ENCODE assay signal across 28 cellular contexts in genomic region chr2:239094727-239095266, GRCh38.
"Had no signal": no experiment of that assay in that cellular context is flagged by ENCODE, and none has a peak within 500 bp of the region (broad histone marks: within the 10 kb centered on the region; RNA-seq: fewer than 3 reads in every experiment).

No MANE protein-coding gene starts in this region.

- H3K27ac ChIP-seq: brain microvascular endothelial cell, cardiac muscle cell, Peyer's patch, SJSA1 had no signal

- H3K4me3 ChIP-seq: cardiac muscle cell, K562, Peyer's patch, SJSA1 had no signal

- H3K4me3 Mint-ChIP-seq: activated CD4-positive, alpha-beta memory T cell treated with anti-CD3 and anti-CD28 coated beads, Interleukin-2, amount 10 ng/mL, durations not matched to agents 7 days and 5 days; activated naive CD4-positive, alpha-beta T cell treated with anti-CD3 and anti-CD28 coated beads, Interleukin-2, amount 10 ng/mL, durations not matched to agents 7 days and 5 days; activated naive CD8-positive, alpha-beta T cell treated with anti-CD3 and anti-CD28 coated beads for 36 hours; activated T-cell treated with anti-CD3 and anti-CD28 coated beads, Interleukin-2, amount 50 U/mL, for 72 hours had no signal

- H3K27me3 Mint-ChIP-seq: activated CD4-positive, alpha-beta memory T cell treated with anti-CD3 and anti-CD28 coated beads, Interleukin-2, amount 10 ng/mL, durations not matched to agents 7 days and 5 days; activated naive CD4-positive, alpha-beta T cell treated with anti-CD3 and anti-CD28 coated beads, Interleukin-2, amount 10 ng/mL, durations not matched to agents 7 days and 5 days; activated naive CD8-positive, alpha-beta T cell treated with anti-CD3 and anti-CD28 coated beads for 36 hours had no signal

- H3K4me1 ChIP-seq: Peyer's patch, SJSA1 had no signal

- DNase-seq: activated CD4-positive, alpha-beta memory T cell treated with anti-CD3 and anti-CD28 coated beads, Interleukin-2, amount 10 ng/mL, durations not matched to agents 7 days and 5 days; activated CD4-positive, alpha-beta T cell treated with anti-CD3 and anti-CD28 coated beads, Interleukin-2, amount 50 U/mL, for 1 hour; activated CD4-positive, CD25-positive, alpha-beta regulatory T cell; activated gamma-delta T cell treated with Interleukin-2 at 50 U/mL for 16 hours; activated naive CD4-positive, alpha-beta T cell treated with anti-CD3 and anti-CD28 coated beads, Interleukin-2, amount 10 ng/mL, durations not matched to agents 7 days and 5 days; activated naive CD8-positive, alpha-beta T cell treated with anti-CD3 and anti-CD28 coated beads for 36 hours; activated T-cell treated with anti-CD3 and anti-CD28 coated beads for 4 hours; activated T-cell treated with anti-CD3 and anti-CD28 coated beads, Interleukin-2, amount 50 U/mL, for 72 hours; brain microvascular endothelial cell; Karpas-422; MM.1S; NCI-H1105; NCI-H1436; NCI-H187; NCI-H2081 treated with DMSO at 0.1 percent for 48 hours; NCI-H2171 treated with DMSO at 0.1 percent for 48 hours; NCI-H226; NCI-H526; NCI-H774; NK-92 treated with Interleukin-12 subunit alpha and Interleukin-12 subunit beta, amount 100 ng/mL, for 24 hours; Peyer's patch; SHP77; T-helper 2 cell; T1000 had no signal

- H3K36me3 ChIP-seq: brain microvascular endothelial cell, cardiac muscle cell, SJSA1 had no signal

- H3K9me3 ChIP-seq: Peyer's patch, SJSA1 had no signal

- H3K4me1 Mint-ChIP-seq: activated CD4-positive, alpha-beta memory T cell treated with anti-CD3 and anti-CD28 coated beads, Interleukin-2, amount 10 ng/mL, durations not matched to agents 7 days and 5 days; activated naive CD4-positive, alpha-beta T cell treated with anti-CD3 and anti-CD28 coated beads, Interleukin-2, amount 10 ng/mL, durations not matched to agents 7 days and 5 days; activated naive CD8-positive, alpha-beta T cell treated with anti-CD3 and anti-CD28 coated beads for 36 hours had no signal

- H3K27me3 ChIP-seq: brain microvascular endothelial cell, cardiac muscle cell, Peyer's patch, SJSA1 had no signal

- H3K27ac Mint-ChIP-seq: activated CD4-positive, alpha-beta memory T cell treated with anti-CD3 and anti-CD28 coated beads, Interleukin-2, amount 10 ng/mL, durations not matched to agents 7 days and 5 days; activated naive CD4-positive, alpha-beta T cell treated with anti-CD3 and anti-CD28 coated beads, Interleukin-2, amount 10 ng/mL, durations not matched to agents 7 days and 5 days; activated naive CD8-positive, alpha-beta T cell treated with anti-CD3 and anti-CD28 coated beads for 36 hours; activated T-cell treated with anti-CD3 and anti-CD28 coated beads, Interleukin-2, amount 50 U/mL, for 72 hours; activated T-helper 2 cell treated with anti-CD3 and anti-CD28 coated beads, Interferon-gamma antibody, Interleukin-2, Interleukin-4, amounts not matched to agents 10 μg/mL and 5 μg/mL and 100 μg/mL, durations not matched to agents 14 hours and 24 hours and 36 hours had no signal

- H3K9me3 Mint-ChIP-seq: activated CD4-positive, alpha-beta memory T cell treated with anti-CD3 and anti-CD28 coated beads, Interleukin-2, amount 10 ng/mL, durations not matched to agents 7 days and 5 days; activated naive CD4-positive, alpha-beta T cell treated with anti-CD3 and anti-CD28 coated beads, Interleukin-2, amount 10 ng/mL, durations not matched to agents 7 days and 5 days; activated naive CD8-positive, alpha-beta T cell treated with anti-CD3 and anti-CD28 coated beads for 36 hours; activated T-cell treated with anti-CD3 and anti-CD28 coated beads, Interleukin-2, amount 50 U/mL, for 72 hours; activated T-helper 2 cell treated with anti-CD3 and anti-CD28 coated beads, Interferon-gamma antibody, Interleukin-2, Interleukin-4, amounts not matched to agents 10 μg/mL and 5 μg/mL and 100 μg/mL, durations not matched to agents 14 hours and 24 hours and 36 hours had no signal
